Comparison of ENCODE assay signal across 8 cellular contexts in genomic region chr1:222712253-222713090, GRCh38. TPM values are rescaled to one million over a fixed set of nuclear protein-coding genes. Genes with fewer than 3 reads are reported as not detected.
DNase-seq lines count a peak whose midpoint lies in the region; ATAC-seq and TF ChIP-seq lines count a peak whose summit lies in the region.

TSS of gene AIDA (minus strand) at chr1:222712491. CDS start at chr1:222712317, 174 bp downstream.
TSS of gene BROX (plus strand) at chr1:222712564. CDS start at chr1:222715700, 3,136 bp downstream.

- intact Hi-C loops in T-helper 2 cell treated with Interferon-gamma antibody and Interleukin-4, amounts not matched to agents 100 ng/mL and 5 ng/mL, for 36 hours (cut with micrococcal nuclease): loop anchor here (1.0 to 5.0 kb wide), 9 partner anchors 57 to 1470 kb away; partner anchors contain the start of genes DEGS1, TAF1A and TLR5
- intact Hi-C loops in vagina (cut with DNase I): loop anchor here (1.0 kb wide), 1 partner anchor 68 kb away; no protein-coding TSS in a partner anchor

- DNase-seq in NCI-H1930 (lab: John Stamatoyannopoulos, UW): peak; percentile 71 to 87
- DNase-seq in anterior cingulate cortex (lab: John Stamatoyannopoulos, UW): peak; percentile 38 to 98 (median 92)
- peak; percentile 93 for DNase-seq in right atrium auricular region (ENCODE audit: low spot score)
- DNase-seq in vagina (ENCODE audit: extremely low spot score in 2 of 2): peak in 1 of 2 donors; percentile 94

- ATAC-seq in GM18505 (IDR thresholded peaks at IDR 0.05; ENCODE audit: unreplicated experiment): peak; percentile 76
- ATAC-seq in HG02973 (IDR thresholded peaks at IDR 0.05; ENCODE audit: unreplicated experiment): peak; percentile 77

- peaks cover 14% of the 10 kb centered on the region for H3K36me3 ChIP-seq in right atrium auricular region
- H3K36me3 ChIP-seq in rectal smooth muscle tissue (ENCODE audit: control insufficient read depth, insufficient read depth, low read length): peaks cover 7% of the 10 kb centered on the region
- peaks cover 0 to 25% of the 10 kb centered on the region in 2 donors for H3K36me3 ChIP-seq in vagina

- H3K27me3 ChIP-seq in right atrium auricular region: no peaks in the 10 kb centered on the region
- H3K27me3 ChIP-seq in rectal smooth muscle tissue (ENCODE audit: control insufficient read depth, insufficient read depth, low read length): no peaks in the 10 kb centered on the region
- no peaks in the 10 kb centered on the region for H3K27me3 ChIP-seq in vagina

- H3K4me3 ChIP-seq in right atrium auricular region (peak within 1 kb of the TSS; percentile 85 to 90), rectal smooth muscle tissue (ENCODE audit: low read length) (peak within 1 kb of the TSS; percentile 94), vagina (peak within 1 kb of the TSS; percentile 68 to 69)

- H3K9ac ChIP-seq in rectal smooth muscle tissue (ENCODE audit: low read length): peak within 1 kb of the TSS; percentile 72

- TF ChIP-seq POLR2A in GM18505 (IDR thresholded peaks at IDR 0.05; ENCODE audit: borderline replicate concordance, extremely low read depth, insufficient read depth, insufficient read length): peak; percentile 64
- peak in 1 of 2 donors; percentile 47 for TF ChIP-seq POLR2A in vagina (IDR thresholded peaks at IDR 0.05)

- H3K27ac ChIP-seq in right atrium auricular region (peak within 1 kb of the TSS; percentile 94 to 99), rectal smooth muscle tissue (ENCODE audit: low read depth, low read length) (peak within 1 kb of the TSS; percentile 99), vagina (peak within 1 kb of the TSS; percentile 98)

- TF ChIP-seq CTCF in right atrium auricular region (IDR thresholded peaks at IDR 0.05): no peak
- TF ChIP-seq CTCF in vagina (IDR thresholded peaks at IDR 0.05): no peak

- H3K4me1 ChIP-seq in right atrium auricular region (peaks cover 0 to 18% of the 10 kb centered on the region in 2 donors), rectal smooth muscle tissue (ENCODE audit: control insufficient read depth, insufficient read depth, low read length) (peaks cover 5% of the 10 kb centered on the region), vagina (peaks cover 65% of the 10 kb centered on the region)

- H3K9me3 ChIP-seq in right atrium auricular region (no peaks in the 10 kb centered on the region), vagina (no peaks in the 10 kb centered on the region)

RNA-seq across cellular contexts. Expression of gene AIDA, which starts in this region (rescaled TPM):
- total RNA-seq in T-helper 2 cell treated with Interferon-gamma antibody and Interleukin-4, amounts not matched to agents 100 ng/mL and 5 ng/mL, for 36 hours: 66.1 and 66.7 TPM in 2 replicates
- total RNA-seq in right atrium auricular region (10 to 100 TPM; 40.0 to 42.4 TPM), vagina (49.6 TPM)

RNA-seq across cellular contexts. Expression of gene BROX, which starts in this region (rescaled TPM):
- 50.6 and 52.7 TPM in 2 replicates for total RNA-seq in T-helper 2 cell treated with Interferon-gamma antibody and Interleukin-4, amounts not matched to agents 100 ng/mL and 5 ng/mL, for 36 hours
- total RNA-seq in right atrium auricular region (10 to 100 TPM; 24.3 to 37.3 TPM), vagina (26.0 TPM)
